Comparison of ENCODE assay signal across 2 cellular contexts in genomic region chr22:21624880-21625791, GRCh38.
TF ChIP-seq lines count a peak whose summit lies in the region.

No MANE protein-coding gene starts in this region.

TF ChIP-seq in SK-N-SH, 30 proteins besides CTCF, POLR2A, EP300 and RAD21:
- TF ChIP-seq POLR2AphosphoS5 (IDR thresholded peaks at IDR 0.05; ENCODE audit: low read depth, low read length), result peak; percentile 33; the same call in 1 of the 2 replicates
- TF ChIP-seq SMC3 (IDR thresholded peaks at IDR 0.05; ENCODE audit: low read depth, low read length), result no peak

TF ChIP-seq in SK-N-SH treated with all-trans-retinoic acid at 6 μM for 48 hours, 23 proteins besides CTCF, POLR2A, EP300 and RAD21:
- no peak for TF ChIP-seq ARNTL (CRISPR knock-in tag; IDR thresholded peaks at IDR 0.05; ENCODE audit: borderline replicate concordance, low read depth)
- TF ChIP-seq, protein P1, sequence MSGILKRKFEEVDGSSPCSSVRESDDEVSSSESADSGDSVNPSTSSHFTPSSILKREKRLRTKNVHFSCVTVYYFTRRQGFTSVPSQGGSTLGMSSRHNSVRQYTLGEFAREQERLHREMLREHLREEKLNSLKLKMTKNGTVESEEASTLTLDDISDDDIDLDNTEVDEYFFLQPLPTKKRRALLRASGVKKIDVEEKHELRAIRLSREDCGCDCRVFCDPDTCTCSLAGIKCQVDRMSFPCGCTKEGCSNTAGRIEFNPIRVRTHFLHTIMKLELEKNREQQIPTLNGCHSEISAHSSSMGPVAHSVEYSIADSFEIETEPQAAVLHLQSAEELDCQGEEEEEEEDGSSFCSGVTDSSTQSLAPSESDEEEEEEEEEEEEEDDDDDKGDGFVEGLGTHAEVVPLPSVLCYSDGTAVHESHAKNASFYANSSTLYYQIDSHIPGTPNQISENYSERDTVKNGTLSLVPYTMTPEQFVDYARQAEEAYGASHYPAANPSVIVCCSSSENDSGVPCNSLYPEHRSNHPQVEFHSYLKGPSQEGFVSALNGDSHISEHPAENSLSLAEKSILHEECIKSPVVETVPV (CRISPR knock-in tag; IDR thresholded peaks at IDR 0.05), result no peak
TF ChIP-seq in SK-N-SH treated with all-trans-retinoic acid at 6 μM for 48 hours: peak in this region for 0.
